ENCODE assay signal across 8 cellular contexts in the genomic region with DNA sequence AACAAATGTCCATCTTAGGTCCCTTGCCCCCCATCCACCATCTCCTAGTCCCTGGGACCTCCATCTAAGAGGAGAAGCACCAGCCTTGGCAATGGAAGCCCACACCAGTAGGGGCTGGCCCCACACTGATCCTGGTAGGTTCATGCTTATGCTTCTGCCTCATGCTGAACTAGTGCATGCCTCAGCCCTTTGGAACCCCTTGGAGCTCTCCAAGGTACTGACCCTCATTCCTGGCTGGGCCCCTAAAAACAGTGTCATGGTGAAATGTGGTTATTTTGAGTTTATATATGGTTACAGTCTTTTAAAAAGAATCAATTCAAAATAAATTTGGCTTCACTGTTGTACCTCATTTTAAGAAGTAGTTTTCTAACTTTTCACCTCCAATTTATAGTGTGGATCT.
DNase-seq lines count a peak whose midpoint lies in the region; ATAC-seq and TF ChIP-seq lines count a peak whose summit lies in the region.

No MANE protein-coding gene starts in this region.

- POLR2A ChIA-PET in activated B cell treated with CpG ODN at 0.5 μM for 24 hours (lab: Charles Lee) = interaction anchor here (2.0 kb wide), 1 partner anchor 83 kb away, joined by 9 read pairs; no protein-coding TSS in a partner anchor

- no peak for TF ChIP-seq CTCF in HFFc6 (IDR thresholded peaks at IDR 0.05)
- TF ChIP-seq CTCF in activated B cell treated with CpG ODN at 0.5 μM for 24 hours (IDR thresholded peaks at IDR 0.05) = no peak
- TF ChIP-seq CTCF in foreskin fibroblast (IDR thresholded peaks at IDR 0.05; ENCODE audit: low read depth, low read length) = no peak
- TF ChIP-seq CTCF in gastrocnemius medialis (IDR thresholded peaks at IDR 0.05 in 4 of 5, conservative IDR thresholded peaks at IDR 0.05 in 1 of 5) = no peak

- no peaks in the 10 kb centered on the region for H3K27me3 ChIP-seq in gastrocnemius medialis

- H3K4me3 ChIP-seq in foreskin fibroblast (ENCODE audit: low read depth in 1 of 2, low read length in 2 of 2) = no peak overlapping the region
- no peak overlapping the region for H3K4me3 ChIP-seq in gastrocnemius medialis

- no peak for ATAC-seq in activated B cell treated with CpG ODN at 0.5 μM for 24 hours (ENCODE audit: low read depth)
- ATAC-seq in GM21786 (IDR thresholded peaks at IDR 0.05; ENCODE audit: unreplicated experiment) = no peak
- ATAC-seq in GM19324 (IDR thresholded peaks at IDR 0.05; ENCODE audit: low FRiP score, unreplicated experiment) = no peak
- ATAC-seq in gastrocnemius medialis = no peak

- peaks cover 40 to 45% of the 10 kb centered on the region in 2 donors for H3K4me1 ChIP-seq in gastrocnemius medialis

- H3K4me1 Mint-ChIP-seq in HFFc6 (ENCODE audit: low read depth) (peaks cover 20% of the 10 kb centered on the region), activated B cell treated with CpG ODN at 0.5 μM for 24 hours (peaks cover 51% of the 10 kb centered on the region)

- intact Hi-C loops in activated B cell treated with CpG ODN at 0.5 μM for 24 hours (cut with micrococcal nuclease) (loop anchor here (1.0 to 5.0 kb wide), 4 partner anchors 10 to 293 kb away; no protein-coding TSS in a partner anchor), gastrocnemius medialis (cut with DNase I; ENCODE audit: low total_unique reads) (loop anchor here (5.0 kb wide), 1 partner anchor 67 kb away; no protein-coding TSS in a partner anchor)

- H3K4me3 Mint-ChIP-seq in HFFc6 (no peak overlapping the region), activated B cell treated with CpG ODN at 0.5 μM for 24 hours (no peak overlapping the region)

- H3K27me3 Mint-ChIP-seq in HFFc6 (ENCODE audit: insufficient read depth) = peaks cover 3% of the 10 kb centered on the region; the same call in 1 of the 2 replicates
- no peaks in the 10 kb centered on the region for H3K27me3 Mint-ChIP-seq in activated B cell treated with CpG ODN at 0.5 μM for 24 hours

- H3K36me3 Mint-ChIP-seq in HFFc6 (ENCODE audit: low read depth) = no peaks in the 10 kb centered on the region
- H3K36me3 Mint-ChIP-seq in activated B cell treated with CpG ODN at 0.5 μM for 24 hours (ENCODE audit: low read depth) = no peaks in the 10 kb centered on the region

- in situ Hi-C loops in ACHN (cut with HindIII; ENCODE audit: low pct_ligation_motif_present, low pct_unique_long_range_greater_than_20kb, low sequenced_read_pairs) = no loop called here
- in situ Hi-C loops in gastrocnemius medialis (cut with MboI; ENCODE audit: low sequenced_read_pairs in 4 of 4) = no loop called here

- DNase-seq in ACHN (peak; percentile 49), HFFc6 (peak; percentile 54), activated B cell treated with CpG ODN at 0.5 μM for 24 hours (no peak), foreskin fibroblast (peak; percentile 33 to 72), gastrocnemius medialis (no peak), NCI-H1436 treated with DMSO at 0.1 percent for 48 hours (lab: John Stamatoyannopoulos, UW) (no peak)

- no peaks in the 10 kb centered on the region for H3K9me3 ChIP-seq in gastrocnemius medialis

- H3K9me3 Mint-ChIP-seq in HFFc6 (no peaks in the 10 kb centered on the region), activated B cell treated with CpG ODN at 0.5 μM for 24 hours (no peaks in the 10 kb centered on the region)

- H3K27ac Mint-ChIP-seq in HFFc6 = no peak overlapping the region
- peak overlapping the region; percentile 15 for H3K27ac Mint-ChIP-seq in activated B cell treated with CpG ODN at 0.5 μM for 24 hours

- TF ChIP-seq POLR2A in gastrocnemius medialis (IDR thresholded peaks at IDR 0.05) = no peak

- no peak overlapping the region for H3K27ac ChIP-seq in gastrocnemius medialis

- H3K36me3 ChIP-seq in gastrocnemius medialis = no peaks in the 10 kb centered on the region

- CTCF ChIA-PET in activated B cell treated with CpG ODN at 0.5 μM for 24 hours (lab: Charles Lee) = interaction anchor here (2.0 to 3.2 kb wide), 4 partner anchors 82 to 235 kb away, joined by 5 to 33 read pairs (median 8); no protein-coding TSS in a partner anchor

Comparison
In these comparisons a context has a peak if more than half of its experiments do, and no peak if none do; other contexts are left out.
1. DNase-seq: peak in ACHN (single experiment), HFFc6 (single experiment) and foreskin fibroblast (2 of 2); none in activated B cell treated with CpG ODN at 0.5 μM for 24 hours (single experiment), gastrocnemius medialis (0 of 2) and NCI-H1436 treated with DMSO at 0.1 percent for 48 hours (single experiment).